Comparison of ENCODE assay signal across 12 cellular contexts in the genomic region with DNA sequence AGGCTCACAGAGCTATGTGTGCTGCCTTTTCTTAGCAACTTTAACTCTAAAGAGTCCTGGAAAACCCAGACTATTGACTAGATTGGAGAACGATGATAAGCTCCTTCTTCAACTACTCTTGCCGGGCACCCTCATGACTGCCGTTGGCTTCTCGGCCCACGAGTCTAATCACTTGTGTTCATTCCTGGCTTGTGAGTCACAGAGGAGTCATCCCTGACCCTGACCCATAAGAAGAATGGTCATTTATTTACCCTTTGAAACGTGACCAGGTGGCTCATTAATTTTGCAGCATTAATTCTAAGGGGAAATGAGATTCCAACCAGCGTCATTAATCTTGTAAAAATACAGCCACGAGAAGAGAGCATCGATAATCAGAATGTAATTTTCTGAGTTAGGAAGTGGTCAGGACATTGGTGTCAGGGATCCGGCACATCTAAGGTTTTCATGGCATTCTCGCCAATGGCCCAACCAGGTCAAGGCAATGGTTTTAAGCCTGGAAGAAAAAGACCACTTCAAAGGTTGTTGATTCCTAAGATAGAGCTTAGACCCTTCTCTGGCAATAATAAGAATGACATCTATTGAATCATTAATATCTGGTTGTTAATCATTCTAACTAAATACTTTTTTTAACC.
DNase-seq lines count a peak whose midpoint lies in the region; ATAC-seq, FAIRE-seq and TF ChIP-seq lines count a peak whose summit lies in the region.
"Had no signal": no experiment of that assay in that cellular context is flagged by ENCODE, and none has a peak within 500 bp of the region (broad histone marks: within the 10 kb centered on the region; RNA-seq: fewer than 3 reads in every experiment).

No MANE protein-coding gene starts in this region.

- H3K4me3 ChIP-seq in AG10803 (ENCODE audit: low read length) (no peak overlapping the region), astrocyte (ENCODE audit: insufficient read depth, low read depth, low read length) (no peak overlapping the region), kidney epithelial cell (ENCODE audit: low read depth, low read length) (no peak overlapping the region), tibial artery (no peak overlapping the region)

- H3K36me3 ChIP-seq in astrocyte (ENCODE audit: insufficient read depth, low read length) (no peaks in the 10 kb centered on the region), kidney epithelial cell (ENCODE audit: control insufficient read depth, insufficient read depth, low read length) (no peaks in the 10 kb centered on the region), tibial artery (no peaks in the 10 kb centered on the region)

- peaks cover 17% of the 10 kb centered on the region for H3K4me1 ChIP-seq in astrocyte (ENCODE audit: insufficient read depth, low read length)
- no peaks in the 10 kb centered on the region for H3K4me1 ChIP-seq in tibial artery

- H3K4me3 Mint-ChIP-seq in astrocyte (ENCODE audit: unreplicated experiment), result no peak overlapping the region
- H3K4me3 Mint-ChIP-seq: stimulated activated naive CD8-positive, alpha-beta T cell treated with anti-CD3 and anti-CD28 coated beads, Interleukin-15, amount 100 ng/mL, for 72 hours had no signal

- no peak overlapping the region for H2AFZ ChIP-seq in astrocyte (ENCODE audit: low read depth, low read length)

- peaks cover 15% of the 10 kb centered on the region for H3K9me3 Mint-ChIP-seq in astrocyte (ENCODE audit: unreplicated experiment)

- no peaks in the 10 kb centered on the region for H3K27me3 Mint-ChIP-seq in astrocyte (ENCODE audit: low read depth, unreplicated experiment)
- H3K27me3 Mint-ChIP-seq: stimulated activated naive CD8-positive, alpha-beta T cell treated with anti-CD3 and anti-CD28 coated beads, Interleukin-15, amount 100 ng/mL, for 72 hours had no signal

- intact Hi-C loops in tibial artery (cut with DNase I; ENCODE audit: low total_unique reads), result no loop called here

- H3K9me3 ChIP-seq in astrocyte (ENCODE audit: insufficient read depth, low read depth, low read length), result peaks cover 2% of the 10 kb centered on the region
- H3K9me3 ChIP-seq in tibial artery, result no peaks in the 10 kb centered on the region

- FAIRE-seq in astrocyte (lab: Jason Lieb, UNC), result peak; percentile 67
- FAIRE-seq: TTC549 had no signal

- ATAC-seq in GM21717 (IDR thresholded peaks at IDR 0.05; ENCODE audit: unreplicated experiment), result no peak
- ATAC-seq: stimulated activated naive CD8-positive, alpha-beta T cell treated with anti-CD3 and anti-CD28 coated beads, Interleukin-15, amount 100 ng/mL, for 72 hours had no signal

- peak overlapping the region; percentile 67 for H3K27ac Mint-ChIP-seq in astrocyte (ENCODE audit: unreplicated experiment)
- H3K27ac Mint-ChIP-seq: stimulated activated naive CD8-positive, alpha-beta T cell treated with anti-CD3 and anti-CD28 coated beads, Interleukin-15, amount 100 ng/mL, for 72 hours had no signal

- peaks cover 3% of the 10 kb centered on the region for H3K36me3 Mint-ChIP-seq in astrocyte (ENCODE audit: low read depth, unreplicated experiment)

- H3K4me1 Mint-ChIP-seq in astrocyte (ENCODE audit: low read depth, unreplicated experiment), result peaks cover 42% of the 10 kb centered on the region

- peak overlapping the region; percentile 32 for H3K27ac ChIP-seq in astrocyte (ENCODE audit: low read depth, low read length)
- no peak overlapping the region for H3K27ac ChIP-seq in tibial artery

- DNase-seq in AG10803 (ENCODE audit: low read depth), result peak; percentile 36
- DNase-seq in LHCN-M2 (ENCODE audit: low read depth), result peak; percentile 94
- DNase-seq in astrocyte (ENCODE audit: low read depth), result peak; percentile 98
- DNase-seq in kidney epithelial cell (ENCODE audit: low read depth), result peak; percentile 93
- no peak for DNase-seq in NCI-H1930 (lab: John Stamatoyannopoulos, UW)
- no peak for DNase-seq in tibial artery
- no peak for DNase-seq in iPS-NIHi11 (ENCODE audit: low spot score)
- DNase-seq: central memory CD4-positive, alpha-beta T cell; NCI-H69; stimulated activated naive CD8-positive, alpha-beta T cell treated with anti-CD3 and anti-CD28 coated beads, Interleukin-15, amount 100 ng/mL, for 72 hours had no signal

- TF ChIP-seq CTCF in AG10803 (conservative IDR thresholded peaks at IDR 0.05; ENCODE audit: low read length), result no peak
- no peak for TF ChIP-seq CTCF in astrocyte (IDR thresholded peaks at IDR 0.05; ENCODE audit: insufficient read depth, low read depth, low read length)
- no peak for TF ChIP-seq CTCF in kidney epithelial cell (IDR thresholded peaks at IDR 0.05; ENCODE audit: insufficient read depth, low read length, poor library complexity, severe bottlenecking)
- no peak for TF ChIP-seq CTCF in tibial artery (IDR thresholded peaks at IDR 0.05)

- no peaks in the 10 kb centered on the region for H3K27me3 ChIP-seq in astrocyte (ENCODE audit: insufficient read depth, low read length)
- H3K27me3 ChIP-seq in kidney epithelial cell (ENCODE audit: control insufficient read depth, insufficient read depth, low read length), result no peaks in the 10 kb centered on the region
- no peaks in the 10 kb centered on the region for H3K27me3 ChIP-seq in tibial artery

- H4K20me1 ChIP-seq in astrocyte (ENCODE audit: insufficient read depth, low read length), result no peaks in the 10 kb centered on the region

- H3K9ac ChIP-seq in astrocyte (ENCODE audit: low read length), result no peak overlapping the region

- peak overlapping the region; percentile 69 for H3K4me2 ChIP-seq in astrocyte (ENCODE audit: low read length)

- no peaks in the 10 kb centered on the region for H3K79me2 ChIP-seq in astrocyte (ENCODE audit: insufficient read depth, low read length)

Comparison
In these comparisons a context has a peak if more than half of its experiments do, and no peak if none do; other contexts are left out.
1. DNase-seq: peak in AG10803 (single experiment), LHCN-M2 (single experiment), astrocyte (single experiment) and kidney epithelial cell (single experiment); none in NCI-H1930 (0 of 2), tibial artery (0 of 2) and iPS-NIHi11 (single experiment).